Comparison of ENCODE assay signal across 8 cellular contexts in genomic region chr5:138035605-138036537, GRCh38. TPM values are rescaled to one million over a fixed set of nuclear protein-coding genes. Genes with fewer than 3 reads are reported as not detected.
DNase-seq lines count a peak whose midpoint lies in the region; ATAC-seq lines count a peak whose summit lies in the region.

No MANE protein-coding gene starts in this region.

- peak; percentile 63 for DNase-seq in AG08396 (ENCODE audit: low spot score)
- DNase-seq in NCI-H774 (lab: John Stamatoyannopoulos, UW) = peak; percentile 52
- DNase-seq in activated CD4-positive, alpha-beta T cell treated with anti-CD3 and anti-CD28 coated beads, Interleukin-2, amount 50 U/mL, for 48 hours = peak; percentile 41 to 61
- peak; percentile 66 for DNase-seq in ecto neural progenitor cell (ENCODE audit: low spot score)
- DNase-seq in lung microvascular endothelial cell (ENCODE audit: low read depth in 2 of 2) = peak; percentile 92 to 93
- peak; percentile 27 to 32 for DNase-seq in stimulated activated CD8-positive, alpha-beta memory T cell treated with anti-CD3 and anti-CD28 coated beads, Interleukin-15, amount 100 ng/mL, for 48 hours (ENCODE audit: low read depth in 2 of 2)

- ATAC-seq in GM18861 (IDR thresholded peaks at IDR 0.05; ENCODE audit: unreplicated experiment) (peak; percentile 38), HG03558 (IDR thresholded peaks at IDR 0.05; ENCODE audit: extremely low read depth, unreplicated experiment) (peak; percentile 34)

RNA-seq across cellular contexts. Expression of gene FAM13B, which starts 3.0 kb away (rescaled TPM):
- total RNA-seq in lung microvascular endothelial cell = 10.9 and 21.6 TPM in 2 replicates

RNA-seq across cellular contexts. Expression of gene WNT8A, which starts 48.0 kb away (rescaled TPM):
- total RNA-seq in lung microvascular endothelial cell = not detected in 2 replicates

Comparison
In these comparisons a context has a peak if more than half of its experiments do, and no peak if none do; other contexts are left out.
1. Peak in every context shown above with its lines: DNase-seq and ATAC-seq.
2. DNase-seq: peak in every context shown above with its lines; median percentile 92 in lung microvascular endothelial cell; 66 in ecto neural progenitor cell; 63 in AG08396; 52 in NCI-H774; 51 in activated CD4-positive, alpha-beta T cell treated with anti-CD3 and anti-CD28 coated beads, Interleukin-2, amount 50 U/mL, for 48 hours; 30 in stimulated activated CD8-positive, alpha-beta memory T cell treated with anti-CD3 and anti-CD28 coated beads, Interleukin-15, amount 100 ng/mL, for 48 hours.